17 cellular contexts compared by ENCODE assay signal in the genomic region with DNA sequence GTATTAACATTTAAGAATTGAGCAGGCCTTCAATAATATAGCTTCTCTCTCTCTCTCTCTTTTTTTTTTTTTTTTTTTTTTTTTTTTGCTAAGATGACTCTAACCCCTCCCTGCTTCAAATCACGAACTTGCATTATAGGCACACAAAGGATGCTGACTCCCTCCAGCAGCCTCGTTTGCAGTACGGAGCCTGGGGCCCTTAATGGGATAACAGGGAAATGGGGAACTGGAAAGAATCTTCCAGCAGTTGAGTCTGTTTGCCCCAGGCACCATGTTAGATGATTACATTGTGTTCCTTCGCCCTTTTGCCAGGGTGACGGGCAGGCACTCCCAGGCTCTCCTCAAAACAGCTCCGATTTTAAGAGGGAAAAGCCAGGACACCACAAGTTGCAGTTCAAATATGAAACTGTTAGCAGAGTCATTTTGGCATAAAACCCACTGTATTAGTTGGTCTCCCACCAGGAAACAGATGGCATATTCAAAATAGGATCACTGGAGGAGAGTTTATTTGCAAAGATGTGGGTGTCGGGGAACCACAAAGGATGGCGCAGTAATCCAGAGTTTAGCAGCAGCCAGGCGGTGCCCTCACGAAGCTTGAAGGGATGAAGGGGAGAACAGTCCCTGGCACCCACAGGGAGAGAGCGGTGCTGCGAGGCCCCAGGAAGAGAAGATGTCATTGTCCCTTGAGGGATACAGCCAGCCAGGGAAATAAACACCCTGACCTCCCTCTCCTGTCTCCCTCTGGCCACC. TPM values are rescaled to one million over a fixed set of nuclear protein-coding genes. Genes with fewer than 3 reads are reported as not detected.
DNase-seq lines count a peak whose midpoint lies in the region; ATAC-seq and TF ChIP-seq lines count a peak whose summit lies in the region.
"Had no signal": no experiment of that assay in that cellular context is flagged by ENCODE, and none has a peak within 500 bp of the region (broad histone marks: within the 10 kb centered on the region; RNA-seq: fewer than 3 reads in every experiment).

No MANE protein-coding gene starts in this region.

- intact Hi-C loops in dorsolateral prefrontal cortex (cut with DNase I), result loop anchor here (1.0 to 5.0 kb wide), 4 partner anchors 15 to 86 kb away; a partner anchor contains a TSS

- H3K27ac Mint-ChIP-seq in osteocyte (ENCODE audit: unreplicated experiment), result no peak overlapping the region

- H3K27me3 Mint-ChIP-seq in osteocyte (ENCODE audit: unreplicated experiment), result peaks cover 10% of the 10 kb centered on the region

- no peaks in the 10 kb centered on the region for H3K9me3 Mint-ChIP-seq in osteocyte (ENCODE audit: unreplicated experiment)

- peak; percentile 23 to 36 for DNase-seq in NCI-H2081 (lab: John Stamatoyannopoulos, UW)
- no peak for DNase-seq in NCI-H2081 treated with DMSO at 0.1 percent for 48 hours (lab: John Stamatoyannopoulos, UW)
- DNase-seq in NCI-H69 (lab: John Stamatoyannopoulos, UW), result peak; percentile 41
- DNase-seq in dorsolateral prefrontal cortex, result peak in 2 of 10 donors; percentile 19 to 46
- DNase-seq in pons (ENCODE audit: low spot score), result peak; percentile 58
- DNase-seq in HuH-7.5 (ENCODE audit: low spot score), result no peak
- DNase-seq in osteocyte (ENCODE audit: extremely low spot score, unreplicated experiment), result no peak
- DNase-seq: activated T-cell treated with anti-CD3 and anti-CD28 coated beads for 4 hours, left lung, NCI-H1105, NCI-H748 treated with DMSO at 0.1 percent for 48 hours, SIG-M5, upper lobe of right lung had no signal

- H3K4me3 Mint-ChIP-seq in osteocyte (ENCODE audit: unreplicated experiment), result no peak overlapping the region

- peak overlapping the region in 58 of 59 donors; percentile 11 to 92 (median 80) for H3K27ac ChIP-seq in dorsolateral prefrontal cortex
- H3K27ac ChIP-seq: ascending aorta, left lung, neutrophil, upper lobe of right lung had no signal

- H3K36me3 Mint-ChIP-seq in osteocyte (ENCODE audit: unreplicated experiment), result no peaks in the 10 kb centered on the region

- no peak for ATAC-seq in HG03280 (IDR thresholded peaks at IDR 0.05; ENCODE audit: unreplicated experiment)

- no peaks in the 10 kb centered on the region for H3K4me1 Mint-ChIP-seq in osteocyte (ENCODE audit: unreplicated experiment)

- peak overlapping the region in 32 of 59 donors; percentile 1 to 55 (median 22) for H3K4me3 ChIP-seq in dorsolateral prefrontal cortex
- H3K4me3 ChIP-seq: ascending aorta, left lung, upper lobe of right lung had no signal

- TF ChIP-seq CTCF in dorsolateral prefrontal cortex (IDR thresholded peaks at IDR 0.05 in 54 of 56, conservative IDR thresholded peaks at IDR 0.05 in 2 of 56; ENCODE audit: low read depth in 1 of 56, partially characterized antibody in 56 of 56) (peak in 3 of 56 donors; percentile 7 to 16 (median 15)), osteocyte (IDR thresholded peaks at IDR 0.05) (no peak)

- H3K27me3 ChIP-seq in dorsolateral prefrontal cortex, result no peaks in the 10 kb centered on the region
- H3K27me3 ChIP-seq: ascending aorta, upper lobe of right lung had no signal

RNA-seq across cellular contexts. Expression of a gene that starts 26.5 kb away (rescaled TPM):
- total RNA-seq in dorsolateral prefrontal cortex (not detected), osteocyte (not detected in 2 replicates)
- total RNA-seq: ascending aorta, endothelial cell of umbilical vein, left lung had no signal

Comparison
In these comparisons a context has a peak if more than half of its experiments do, and no peak if none do; other contexts are left out.
1. DNase-seq: peak in NCI-H2081 (2 of 2), NCI-H69 (single experiment) and pons (single experiment); none in NCI-H2081 treated with DMSO at 0.1 percent for 48 hours (single experiment), HuH-7.5 (single experiment) and osteocyte (single experiment).